1 cellular context compared by ENCODE assay signal in the genomic region with DNA sequence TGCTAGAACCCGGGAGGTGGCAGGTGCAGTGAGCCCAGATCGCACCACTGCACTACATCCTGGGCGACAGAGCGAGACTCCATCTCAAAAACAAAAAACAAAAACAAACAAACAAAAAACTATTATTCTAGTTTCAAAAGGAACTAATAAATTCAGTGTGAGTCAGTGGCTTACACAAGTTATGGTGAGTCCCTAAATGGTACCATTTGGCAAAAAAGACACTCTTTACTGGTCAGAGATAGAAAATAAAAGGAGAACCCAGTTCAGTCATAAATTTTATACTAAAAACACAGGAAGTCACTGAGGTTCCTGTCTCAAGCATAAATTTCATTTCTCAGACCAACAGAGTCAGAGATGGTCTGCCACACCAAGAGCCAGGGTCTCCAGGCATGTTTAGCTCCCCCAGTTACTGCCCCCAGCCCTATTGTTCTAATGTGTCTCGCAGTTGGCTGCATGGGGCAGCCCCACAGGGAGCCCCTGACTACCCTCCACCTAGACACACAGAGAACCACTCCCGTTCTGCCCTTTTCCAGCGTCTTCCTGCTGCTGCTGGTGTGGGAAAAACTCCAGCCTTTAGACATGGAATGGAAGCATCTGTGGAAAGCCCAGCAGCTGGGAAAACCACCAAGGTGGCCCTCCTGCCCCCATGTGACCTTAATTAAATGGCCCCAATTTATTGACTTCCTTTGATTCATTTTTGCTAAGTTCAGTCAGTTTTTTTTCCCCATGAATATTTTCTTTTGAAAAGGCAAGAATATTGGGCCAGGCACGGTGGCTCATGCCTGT.
A peak's percentile ranks its signal among the peaks of the same experiment; 100 is the strongest.
TF ChIP-seq lines count a peak whose summit lies in the region.

No MANE protein-coding gene starts in this region.

TF ChIP-seq in endothelial cell of umbilical vein, 7 proteins besides CTCF, POLR2A, EP300 and RAD21:
- no peak for TF ChIP-seq JUN (IDR thresholded peaks at IDR 0.05; ENCODE audit: borderline replicate concordance, insufficient read depth, insufficient read length, low read depth)
- TF ChIP-seq POLR2AphosphoS5 (IDR thresholded peaks at IDR 0.05; ENCODE audit: insufficient read depth, low read depth, low read length): peak; percentile 28
